ENCODE assay signal across 9 cellular contexts in genomic region chr14:88599761-88600439, GRCh38. TPM values are rescaled to one million over a fixed set of nuclear protein-coding genes. Genes with fewer than 3 reads are reported as not detected.
DNase-seq lines count a peak whose midpoint lies in the region; ATAC-seq and TF ChIP-seq lines count a peak whose summit lies in the region.
"Had no signal": no experiment of that assay in that cellular context is flagged by ENCODE, and none has a peak within 500 bp of the region (broad histone marks: within the 10 kb centered on the region; RNA-seq: fewer than 3 reads in every experiment).

No MANE protein-coding gene starts in this region.

- H3K4me3 Mint-ChIP-seq in activated naive CD8-positive, alpha-beta T cell treated with anti-CD3 and anti-CD28 coated beads, Interleukin-2, amount 50 U/mL, for 24 hours = peak overlapping the region; percentile 47

- H3K36me3 Mint-ChIP-seq in activated naive CD8-positive, alpha-beta T cell treated with anti-CD3 and anti-CD28 coated beads, Interleukin-2, amount 50 U/mL, for 24 hours (ENCODE audit: low read depth) = peaks cover 71% of the 10 kb centered on the region

- H3K4me1 Mint-ChIP-seq in activated naive CD8-positive, alpha-beta T cell treated with anti-CD3 and anti-CD28 coated beads, Interleukin-2, amount 50 U/mL, for 24 hours = peaks cover 38% of the 10 kb centered on the region

- peak overlapping the region; percentile 79 for H3K27ac Mint-ChIP-seq in activated naive CD8-positive, alpha-beta T cell treated with anti-CD3 and anti-CD28 coated beads, Interleukin-2, amount 50 U/mL, for 24 hours

- H3K9me3 Mint-ChIP-seq in activated naive CD8-positive, alpha-beta T cell treated with anti-CD3 and anti-CD28 coated beads, Interleukin-2, amount 50 U/mL, for 24 hours = no peaks in the 10 kb centered on the region

- H3K27me3 Mint-ChIP-seq in activated naive CD8-positive, alpha-beta T cell treated with anti-CD3 and anti-CD28 coated beads, Interleukin-2, amount 50 U/mL, for 24 hours = no peaks in the 10 kb centered on the region

- peak; percentile 89 for DNase-seq in GM12865 (ENCODE audit: low read depth)
- peak; percentile 10 for DNase-seq in activated naive CD8-positive, alpha-beta T cell treated with anti-CD3 and anti-CD28 coated beads, Interleukin-2, amount 50 U/mL, for 24 hours
- DNase-seq in SHP77 (lab: John Stamatoyannopoulos, UW) = no peak
- no peak for DNase-seq in NCI-H1436 treated with DMSO at 0.1 percent for 48 hours (lab: John Stamatoyannopoulos, UW)
- no peak for DNase-seq in DMS79 treated with DMSO at 0.1 percent for 48 hours (lab: John Stamatoyannopoulos, UW)
- DNase-seq in ureter (ENCODE audit: low spot score) = no peak
- DNase-seq: activated effector memory CD4-positive, alpha-beta T cell treated with Interleukin-2 at 50 U/mL for 16 hours had no signal

- no peak for TF ChIP-seq CTCF in GM12865 (IDR thresholded peaks at IDR 0.05; ENCODE audit: insufficient read depth, low read depth, low read length, missing control alignments)

- peak overlapping the region; percentile 10 for H3K4me3 ChIP-seq in GM12865 (ENCODE audit: low read depth, low read length)

- ATAC-seq in GM19452 (IDR thresholded peaks at IDR 0.05; ENCODE audit: unreplicated experiment) (peak; percentile 90), HG03103 (IDR thresholded peaks at IDR 0.05; ENCODE audit: low read depth, unreplicated experiment) (peak; percentile 87)
- ATAC-seq in activated naive CD8-positive, alpha-beta T cell treated with anti-CD3 and anti-CD28 coated beads, Interleukin-2, amount 50 U/mL, for 24 hours = peak; percentile 95

RNA-seq across cellular contexts. Expression of gene ZC3H14, which starts 37.1 kb away (rescaled TPM):
- total RNA-seq in ureter = 54.4 TPM

RNA-seq across cellular contexts. Expression of gene PTPN21, which starts 45.1 kb away (rescaled TPM):
- total RNA-seq in ureter = 20.3 TPM

Comparison
In these comparisons a context has a peak if more than half of its experiments do, and no peak if none do; other contexts are left out.
1. DNase-seq: peak in GM12865 (single experiment) and activated naive CD8-positive, alpha-beta T cell treated with anti-CD3 and anti-CD28 coated beads, Interleukin-2, amount 50 U/mL, for 24 hours (single experiment); none in SHP77 (0 of 2), NCI-H1436 treated with DMSO at 0.1 percent for 48 hours (single experiment), DMS79 treated with DMSO at 0.1 percent for 48 hours (single experiment) and ureter (single experiment).
2. Peak in every context shown above with its lines, with median percentiles within 50 percentile points of each other: ATAC-seq.